ENCODE assay signal across 8 cellular contexts in the genomic region with DNA sequence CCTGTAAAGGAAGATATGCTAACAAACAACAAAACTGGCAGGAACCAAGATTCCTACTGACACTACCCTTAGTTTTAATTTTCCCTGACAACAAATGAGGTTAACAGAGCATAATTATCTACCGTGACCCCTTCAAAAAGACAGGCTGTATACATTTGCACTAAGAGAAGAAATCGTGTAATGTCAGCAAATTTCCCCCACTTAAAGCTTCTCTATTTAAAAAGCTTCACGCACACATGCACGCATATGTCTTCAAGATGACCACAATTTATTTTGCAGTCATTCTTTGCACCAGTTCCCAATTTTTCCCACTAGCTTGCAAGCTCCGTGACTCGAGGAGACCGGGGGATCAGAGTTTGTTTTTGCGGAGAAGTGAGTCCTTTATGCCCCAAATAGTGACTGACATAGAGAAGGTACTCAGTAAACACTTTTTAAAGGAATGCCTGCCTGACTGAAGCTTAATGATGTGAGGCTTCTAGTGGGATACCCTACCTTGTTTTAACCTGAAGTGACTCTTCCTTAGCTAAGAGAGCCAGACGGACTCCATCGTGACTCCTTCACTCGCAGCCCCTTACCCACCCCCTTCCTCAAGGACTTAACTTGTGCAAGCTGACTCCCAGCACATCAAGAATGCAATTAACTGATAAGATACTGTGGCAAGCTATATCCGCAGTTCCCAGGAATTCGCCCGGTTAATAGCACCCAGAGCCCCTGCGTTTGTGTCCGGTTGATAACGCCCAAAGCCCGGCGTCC. TPM values are rescaled to one million over a fixed set of nuclear protein-coding genes. Genes with fewer than 3 reads are reported as not detected.
A peak's percentile ranks its signal among the peaks of the same experiment; 100 is the strongest.
DNase-seq lines count a peak whose midpoint lies in the region; ATAC-seq, FAIRE-seq and TF ChIP-seq lines count a peak whose summit lies in the region.

No MANE protein-coding gene starts in this region.

- peak; percentile 4 for ATAC-seq in K562
- ATAC-seq in GM18861 (IDR thresholded peaks at IDR 0.05; ENCODE audit: unreplicated experiment) = no peak

- DNase-seq in NOMO-1 treated with DMSO at 0.1 percent for 48 hours (lab: John Stamatoyannopoulos, UW; ENCODE audit: unreplicated experiment) = peak; percentile 22
- DNase-seq in NOMO-1 (lab: John Stamatoyannopoulos, UW; ENCODE audit: unreplicated experiment in 2 of 2) = no peak
- DNase-seq in NCI-H82 (lab: John Stamatoyannopoulos, UW) = peak; percentile 80
- DNase-seq in K562 (ENCODE audit: extremely low read depth in 1 of 4, low spot score in 3 of 4) = peak; percentile 49 to 97 (median 60)
- peak; percentile 41 for DNase-seq in kidney tubule cell (ENCODE audit: low spot score)
- no peak for DNase-seq in effector CD4-positive, alpha-beta T cell

- peak; percentile 97 for TF ChIP-seq EP300 in K562 (IDR thresholded peaks at IDR 0.05; ENCODE audit: low read length)

- H3K9me1 ChIP-seq in K562 (ENCODE audit: control insufficient read depth, insufficient read depth, low read length) = no peaks in the 10 kb centered on the region

- peak in 1 of 2 experiments; percentile 5; a peak in 1 of 4 replicates for TF ChIP-seq RAD21 in K562 (CRISPR knock-in tag; conservative IDR thresholded peaks at IDR 0.05 in 1 of 2, IDR thresholded peaks at IDR 0.05 in 1 of 2)

- H3K27ac ChIP-seq in K562 (ENCODE audit: extremely low read depth, low read depth, low read length) = peak overlapping the region; percentile 99

- H3K36me3 ChIP-seq in K562 (ENCODE audit: control insufficient read depth, insufficient read depth, low read length) = peaks cover 9% of the 10 kb centered on the region; the same call in 1 of the 3 replicates

- H3K9ac ChIP-seq in K562 (ENCODE audit: insufficient read depth in 1 of 2, low read depth in 2 of 2, low read length in 2 of 2) = peak overlapping the region; percentile 94 to 97

- TF ChIP-seq CTCF in K562 (IDR thresholded peaks at IDR 0.05 in 2 of 3, conservative IDR thresholded peaks at IDR 0.05 in 1 of 3; ENCODE audit: insufficient read depth in 2 of 3, low read depth in 1 of 3, low read length in 3 of 3) = no peak

- no peaks in the 10 kb centered on the region for H3K27me3 Mint-ChIP-seq in stimulated activated naive CD8-positive, alpha-beta T cell treated with anti-CD3 and anti-CD28 coated beads, Interleukin-15, Interleukin-2, amounts not matched to agents 100 ng/mL and 50 ng/mL, for 24 hours

- H3K79me2 ChIP-seq in K562 (ENCODE audit: control insufficient read depth, insufficient read depth, low read length) = peaks cover 28% of the 10 kb centered on the region

- no peaks in the 10 kb centered on the region for H3K9me3 Mint-ChIP-seq in stimulated activated naive CD8-positive, alpha-beta T cell treated with anti-CD3 and anti-CD28 coated beads, Interleukin-15, Interleukin-2, amounts not matched to agents 100 ng/mL and 50 ng/mL, for 24 hours

- peak overlapping the region; percentile 97 for H3K4me3 Mint-ChIP-seq in stimulated activated naive CD8-positive, alpha-beta T cell treated with anti-CD3 and anti-CD28 coated beads, Interleukin-15, Interleukin-2, amounts not matched to agents 100 ng/mL and 50 ng/mL, for 24 hours

- TF ChIP-seq POLR2A in K562 (conservative IDR thresholded peaks at IDR 0.05) = peak; percentile 55

- peak overlapping the region; percentile 97 for H3K27ac Mint-ChIP-seq in stimulated activated naive CD8-positive, alpha-beta T cell treated with anti-CD3 and anti-CD28 coated beads, Interleukin-15, Interleukin-2, amounts not matched to agents 100 ng/mL and 50 ng/mL, for 24 hours

- peaks cover 50% of the 10 kb centered on the region in 2 experiments for H3K4me1 ChIP-seq in K562 (replicated peaks in 1 of 2; ENCODE audit: control insufficient read depth in 2 of 2, insufficient read depth in 2 of 2, low read length in 2 of 2)

- peak overlapping the region; percentile 95 for H3K4me2 ChIP-seq in K562 (ENCODE audit: insufficient read depth, low read length)

- no peaks in the 10 kb centered on the region for H3K36me3 Mint-ChIP-seq in stimulated activated naive CD8-positive, alpha-beta T cell treated with anti-CD3 and anti-CD28 coated beads, Interleukin-15, Interleukin-2, amounts not matched to agents 100 ng/mL and 50 ng/mL, for 24 hours (ENCODE audit: low read depth)

- intact Hi-C loops in K562 (cut with micrococcal nuclease) = loop anchor here (10.0 kb wide), 1 partner anchor 264 kb away; a partner anchor contains a TSS

- POLR2A ChIA-PET in K562 (lab: Yijun Ruan, JAX) = interaction anchor here (0.6 to 9.0 kb wide), 32 partner anchors 10 to 1033 kb away, joined by 3 to 95 read pairs (median 4); a partner anchor contains a TSS

- CTCF ChIA-PET in K562 (lab: Yijun Ruan, JAX; ENCODE audit: low intra/inter-chr PET ratio) = interaction anchor here (0.9 to 3.8 kb wide), 5 partner anchors 37 to 199 kb away, joined by 5 to 39 read pairs (median 21); a partner anchor contains a TSS

- peak; percentile 84 for FAIRE-seq in K562 (lab: Jason Lieb, UNC)

- H4K20me1 ChIP-seq in K562 (replicated peaks; ENCODE audit: control insufficient read depth, insufficient read depth, low read length) = no peaks in the 10 kb centered on the region

- in situ Hi-C loops in K562 (cut with MboI) = loop anchor here (10.0 kb wide), 2 partner anchors 134 to 264 kb away; a partner anchor contains a TSS

- TSS peak; percentile 81 for BruUV-seq in K562 (replicated peaks; lab: Mats Ljungman, UMichigan)

- WGBS in K562 (ENCODE audit: insufficient coverage, low coverage, missing lambda C conversion rate) = under 1% methylated on average over 19 of the region's 19 CpGs

- peak overlapping the region; percentile 71 for H3K4me3 ChIP-seq in K562

- peak overlapping the region; percentile 79 for H2AFZ ChIP-seq in K562 (ENCODE audit: low read depth, low read length)

- no peaks in the 10 kb centered on the region for H3K27me3 ChIP-seq in K562 (ENCODE audit: control insufficient read depth in 2 of 2, insufficient read depth in 2 of 2, low read length in 2 of 2)

- H3K9me3 ChIP-seq in K562 (replicated peaks; ENCODE audit: control insufficient read depth, insufficient read depth, low read depth, low read length) = no peaks in the 10 kb centered on the region; the same call in 1 of the 2 replicates

- peaks cover 27% of the 10 kb centered on the region for H3K4me1 Mint-ChIP-seq in stimulated activated naive CD8-positive, alpha-beta T cell treated with anti-CD3 and anti-CD28 coated beads, Interleukin-15, Interleukin-2, amounts not matched to agents 100 ng/mL and 50 ng/mL, for 24 hours (ENCODE audit: low read depth)

TF ChIP-seq in K562, 482 proteins besides CTCF, POLR2A, EP300 and RAD21 (continues in another document):
- TF ChIP-seq, protein P1, sequence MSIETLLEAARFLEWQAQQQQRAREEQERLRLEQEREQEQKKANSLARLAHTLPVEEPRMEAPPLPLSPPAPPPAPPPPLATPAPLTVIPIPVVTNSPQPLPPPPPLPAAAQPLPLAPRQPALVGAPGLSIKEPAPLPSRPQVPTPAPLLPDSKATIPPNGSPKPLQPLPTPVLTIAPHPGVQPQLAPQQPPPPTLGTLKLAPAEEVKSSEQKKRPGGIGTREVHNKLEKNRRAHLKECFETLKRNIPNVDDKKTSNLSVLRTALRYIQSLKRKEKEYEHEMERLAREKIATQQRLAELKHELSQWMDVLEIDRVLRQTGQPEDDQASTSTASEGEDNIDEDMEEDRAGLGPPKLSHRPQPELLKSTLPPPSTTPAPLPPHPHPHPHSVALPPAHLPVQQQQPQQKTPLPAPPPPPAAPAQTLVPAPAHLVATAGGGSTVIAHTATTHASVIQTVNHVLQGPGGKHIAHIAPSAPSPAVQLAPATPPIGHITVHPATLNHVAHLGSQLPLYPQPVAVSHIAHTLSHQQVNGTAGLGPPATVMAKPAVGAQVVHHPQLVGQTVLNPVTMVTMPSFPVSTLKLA (conservative IDR thresholded peaks at IDR 0.05) = no peak; a peak in 1 of 4 replicates
- TF ChIP-seq ZFP30 (CRISPR knock-in tag; IDR thresholded peaks at IDR 0.05; ENCODE audit: borderline replicate concordance) = no peak
- peak; percentile 77; the same call in 1 of the 2 replicates for TF ChIP-seq ZEB2 (IDR thresholded peaks at IDR 0.05)

RNA-seq across cellular contexts. Expression of a gene that starts 9.3 kb away (rescaled TPM):
- total RNA-seq in K562 (2011; cell fraction: chromatin; rRNA removed; ENCODE audit: low replicate concordance) = 88.6 and 124 TPM in 2 replicates
- 76.6 and 81.5 TPM in 2 replicates for total RNA-seq in K562 (2011; cell fraction: nucleolus; rRNA removed)
- 59.8 and 71.4 TPM in 2 replicates for total RNA-seq in K562 (2011; cell fraction: nucleoplasm; rRNA removed)
- total RNA-seq in K562 (2014; rRNA removed) (101 and 110 TPM in 2 replicates), K562 (2014; rRNA removed; fragmentation: Illumina TruSeq; extraction: Trizol) (106 and 108 TPM in 2 replicates), K562 (2015; rRNA removed; fragmentation: Illumina TruSeq; extraction: Trizol) (116 TPM in 2 replicates), K562 (2021) (136 and 139 TPM in 2 replicates)
- polyA plus RNA-seq in K562 (2011; rRNA removed) (187 and 214 TPM in 2 replicates), K562 (2014; fragmentation: Illumina TruSeq; extraction: Trizol) (113 and 118 TPM in 2 replicates), K562 (2014; fragmentation: Nextera tagmentation; extraction: Ambion mirVana) (10 to 100 TPM; 54.6 to 70.1 TPM), K562 (2014; rRNA removed) (145 and 149 TPM in 2 replicates)
- polyA plus RNA-seq in K562 (2011; cell fraction: cytosol; rRNA removed) = 201 and 211 TPM in 2 replicates
- 136 and 150 TPM in 2 replicates for polyA plus RNA-seq in K562 (2011; cell fraction: nucleus; rRNA removed)
- 121 and 287 TPM in 2 replicates for polyA plus RNA-seq in K562 (2012)
- polyA minus RNA-seq in K562 (2011; rRNA and poly(A)+ RNA removed) = 136 and 185 TPM in 2 replicates
- 67.3 and 100 TPM in 2 replicates for polyA minus RNA-seq in K562 (2011; cell fraction: cytosol; rRNA and poly(A)+ RNA removed)
- polyA minus RNA-seq in K562 (2011; cell fraction: nucleus; rRNA and poly(A)+ RNA removed) = 20.6 and 27.7 TPM in 2 replicates

RNA-seq across cellular contexts. Expression of a gene that starts 19.0 kb away (rescaled TPM):
- 141 and 220 TPM in 2 replicates for total RNA-seq in K562 (2011; cell fraction: chromatin; rRNA removed; ENCODE audit: low replicate concordance)
- 93.6 and 93.8 TPM in 2 replicates for total RNA-seq in K562 (2011; cell fraction: nucleolus; rRNA removed)
- 147 and 201 TPM in 2 replicates for total RNA-seq in K562 (2011; cell fraction: nucleoplasm; rRNA removed)
- 86.6 and 92.4 TPM in 2 replicates for total RNA-seq in K562 (2014; rRNA removed)
- 111 and 114 TPM in 2 replicates for total RNA-seq in K562 (2014; rRNA removed; fragmentation: Illumina TruSeq; extraction: Trizol)
- total RNA-seq in K562 (2015; rRNA removed; fragmentation: Illumina TruSeq; extraction: Trizol) = 100 and 113 TPM in 2 replicates
- 124 and 126 TPM in 2 replicates for total RNA-seq in K562 (2021)
- 151 and 210 TPM in 2 replicates for polyA plus RNA-seq in K562 (2011; rRNA removed)
- 171 and 185 TPM in 2 replicates for polyA plus RNA-seq in K562 (2011; cell fraction: cytosol; rRNA removed)
- polyA plus RNA-seq in K562 (2011; cell fraction: nucleus; rRNA removed) = 130 and 168 TPM in 2 replicates
- 133 and 231 TPM in 2 replicates for polyA plus RNA-seq in K562 (2012)
- 162 and 176 TPM in 2 replicates for polyA plus RNA-seq in K562 (2014; fragmentation: Illumina TruSeq; extraction: Trizol)
- polyA plus RNA-seq in K562 (2014; fragmentation: Nextera tagmentation; extraction: Ambion mirVana) = 100 to 1,000 TPM; 143 to 211 TPM
- polyA plus RNA-seq in K562 (2014; rRNA removed) = 145 and 159 TPM in 2 replicates
- 135 and 183 TPM in 2 replicates for polyA minus RNA-seq in K562 (2011; rRNA and poly(A)+ RNA removed)
- polyA minus RNA-seq in K562 (2011; cell fraction: cytosol; rRNA and poly(A)+ RNA removed) = 64.3 and 74.2 TPM in 2 replicates
- 60.0 and 62.5 TPM in 2 replicates for polyA minus RNA-seq in K562 (2011; cell fraction: nucleus; rRNA and poly(A)+ RNA removed)

Comparison
In these comparisons a context has a peak if more than half of its experiments do, and no peak if none do; other contexts are left out.
1. DNase-seq: peak in NOMO-1 treated with DMSO at 0.1 percent for 48 hours (single experiment), NCI-H82 (single experiment), K562 (4 of 4) and kidney tubule cell (single experiment); none in NOMO-1 (0 of 2) and effector CD4-positive, alpha-beta T cell (single experiment).